In genomic region chr3:138875754-138876664, GRCh38 we compare ENCODE assay signal across 12 cellular contexts. TPM values are rescaled to one million over a fixed set of nuclear protein-coding genes. Genes with fewer than 3 reads are reported as not detected.
DNase-seq lines count a peak whose midpoint lies in the region; ATAC-seq, FAIRE-seq and TF ChIP-seq lines count a peak whose summit lies in the region.
"Had no signal": no experiment of that assay in that cellular context is flagged by ENCODE, and none has a peak within 500 bp of the region (broad histone marks: within the 10 kb centered on the region; RNA-seq: fewer than 3 reads in every experiment).

No MANE protein-coding gene starts in this region.

- CTCF ChIA-PET in K562 (lab: Yijun Ruan, JAX; ENCODE audit: low intra/inter-chr PET ratio): no interaction called here

- H3K9me1 ChIP-seq in K562 (ENCODE audit: control insufficient read depth, insufficient read depth, low read length): no peaks in the 10 kb centered on the region

- TF ChIP-seq POLR2A in K562 (conservative IDR thresholded peaks at IDR 0.05): peak; percentile 76

- no peaks in the 10 kb centered on the region for H4K20me1 ChIP-seq in K562 (replicated peaks; ENCODE audit: control insufficient read depth, insufficient read depth, low read length)

- in situ Hi-C loops in K562 (cut with MboI): no loop called here

- H3K27ac ChIP-seq in K562 (ENCODE audit: extremely low read depth, low read depth, low read length) (peak overlapping the region; percentile 98), lung (ENCODE audit: low read depth in 1 of 2, low read length in 1 of 2) (no peak overlapping the region)

- peak; percentile 99 for TF ChIP-seq EP300 in K562 (IDR thresholded peaks at IDR 0.05; ENCODE audit: low read length)

- no peaks in the 10 kb centered on the region for H3K36me3 ChIP-seq in K562 (ENCODE audit: control insufficient read depth, insufficient read depth, low read length)
- H3K36me3 ChIP-seq in lung (ENCODE audit: control insufficient read depth in 2 of 2, insufficient read depth in 2 of 2, low read length in 2 of 2): no peaks in the 10 kb centered on the region

- peak overlapping the region; percentile 54 for H2AFZ ChIP-seq in K562 (ENCODE audit: low read depth, low read length)

- H3K4me1 ChIP-seq in K562 (replicated peaks in 1 of 2; ENCODE audit: control insufficient read depth in 2 of 2, insufficient read depth in 2 of 2, low read length in 2 of 2) (peaks cover 5 to 29% of the 10 kb centered on the region in 2 experiments; a peak in 3 of 5 replicates), lung (ENCODE audit: control insufficient read depth in 2 of 2, insufficient read depth in 2 of 2, low read length in 2 of 2) (no peaks in the 10 kb centered on the region)

- no peaks in the 10 kb centered on the region for H3K27me3 ChIP-seq in K562 (ENCODE audit: control insufficient read depth in 2 of 2, insufficient read depth in 2 of 2, low read length in 2 of 2)
- no peaks in the 10 kb centered on the region for H3K27me3 ChIP-seq in lung (ENCODE audit: control insufficient read depth, insufficient read depth)

- H3K4me3 ChIP-seq in K562 (peak overlapping the region; percentile 10), lung (no peak overlapping the region)

- H3K79me2 ChIP-seq in K562 (ENCODE audit: control insufficient read depth, insufficient read depth, low read length): no peaks in the 10 kb centered on the region

- WGBS in K562 (ENCODE audit: insufficient coverage, low coverage, missing lambda C conversion rate): 21% methylated on average over 12 of the region's 12 CpGs
- WGBS in lung, 2 donors: 65 to 67% methylated on average over 12 of the region's 12 CpGs

- intact Hi-C loops in K562 (cut with micrococcal nuclease): loop anchor here (1.0 kb wide), 3 partner anchors 13 to 42 kb away; partner anchors contain the start of gene PIK3CB

- peaks cover 9% of the 10 kb centered on the region; the same call in 1 of the 2 replicates for H3K9me3 ChIP-seq in K562 (replicated peaks; ENCODE audit: control insufficient read depth, insufficient read depth, low read depth, low read length)
- peaks cover 0 to 2% of the 10 kb centered on the region in 2 donors for H3K9me3 ChIP-seq in lung (ENCODE audit: control insufficient read depth in 2 of 2, insufficient read depth in 1 of 2, low read length in 1 of 2)

- peak; percentile 100 for DNase-seq in GF-D8 (lab: John Stamatoyannopoulos, UW)
- peak; percentile 78 for DNase-seq in NOMO-1 treated with dmso at 0.1 percent for 144 hours (lab: John Stamatoyannopoulos, UW; ENCODE audit: unreplicated experiment)
- peak; percentile 91 to 98 (median 93) for DNase-seq in K562 (ENCODE audit: extremely low read depth in 1 of 4, low spot score in 3 of 4)
- DNase-seq in lung (ENCODE audit: low spot score): no peak
- DNase-seq in activated naive CD4-positive, alpha-beta T cell treated with anti-CD3 and anti-CD28 coated beads, Interleukin-2, amount 50 U/mL, for 16 hours: no peak
- DNase-seq in GM19238 (ENCODE audit: insufficient read length, low spot score): no peak
- DNase-seq in left lobe of liver (ENCODE audit: low spot score): no peak
- DNase-seq: activated CD4-positive, alpha-beta T cell treated with anti-CD3 and anti-CD28 coated beads for 48 hours; left cardiac atrium; NCI-H1694 had no signal

- BruUV-seq in K562 (replicated peaks; lab: Mats Ljungman, UMichigan): TSS peak; percentile 98

- H3K4me2 ChIP-seq in K562 (ENCODE audit: insufficient read depth, low read length): peak overlapping the region; percentile 82

- POLR2A ChIA-PET in K562 (lab: Yijun Ruan, JAX): interaction anchor here (0.7 to 2.8 kb wide), 15 partner anchors 9 to 69 kb away, joined by 3 to 17 read pairs (median 4); no protein-coding TSS in a partner anchor

- ATAC-seq in K562: peak; percentile 94
- ATAC-seq in lung (ENCODE audit: insufficient read depth, low FRiP score): peak; percentile 27
- ATAC-seq in GM21423 (IDR thresholded peaks at IDR 0.05; ENCODE audit: unreplicated experiment): no peak
- no peak for ATAC-seq in left lobe of liver

- H3K9ac ChIP-seq in K562 (ENCODE audit: insufficient read depth in 1 of 2, low read depth in 2 of 2, low read length in 2 of 2): peak overlapping the region in 1 of 2 experiments; percentile 84; a peak in 2 of 4 replicates

- TF ChIP-seq RAD21 in K562 (CRISPR knock-in tag; conservative IDR thresholded peaks at IDR 0.05 in 1 of 2, IDR thresholded peaks at IDR 0.05 in 1 of 2): peak; percentile 33 to 40; a peak in 3 of 4 replicates

- no peak for TF ChIP-seq CTCF in K562 (IDR thresholded peaks at IDR 0.05 in 2 of 3, conservative IDR thresholded peaks at IDR 0.05 in 1 of 3; ENCODE audit: insufficient read depth in 2 of 3, low read depth in 1 of 3, low read length in 3 of 3)
- no peak for TF ChIP-seq CTCF in lung (IDR thresholded peaks at IDR 0.05; ENCODE audit: control extremely low read depth, extremely low read depth)

- peak; percentile 99 for FAIRE-seq in K562 (lab: Jason Lieb, UNC)
- FAIRE-seq: RCC 7860 had no signal

TF ChIP-seq in K562, 482 proteins besides CTCF, POLR2A, EP300 and RAD21 (continues in another document):
- TF ChIP-seq ZNF445 (CRISPR knock-in tag; IDR thresholded peaks at IDR 0.05; ENCODE audit: low read depth): 0 out of 2 replicates have a peak, but pooled peaks have one; percentile 33
- TF ChIP-seq EZH2 (IDR thresholded peaks at IDR 0.05; ENCODE audit: borderline replicate concordance, low read depth, low read length): no peak
- TF ChIP-seq E2F6 (IDR thresholded peaks at IDR 0.05; ENCODE audit: borderline replicate concordance in 1 of 2, extremely low read depth in 1 of 2, insufficient read depth in 1 of 2, insufficient read length in 1 of 2, low read depth in 1 of 2, low read length in 1 of 2, poor library complexity in 1 of 2, severe bottlenecking in 1 of 2): no peak
- TF ChIP-seq BCLAF1 (IDR thresholded peaks at IDR 0.05; ENCODE audit: borderline replicate concordance in 1 of 2, control insufficient read depth in 1 of 2, low read depth in 2 of 2, low read length in 1 of 2): 0 out of 4 replicates have a peak, but pooled peaks of 1 of the 2 experiments have one; percentile 70
- TF ChIP-seq BRF1 (IDR thresholded peaks at IDR 0.05; ENCODE audit: borderline replicate concordance, extremely low read depth, insufficient read length): no peak
- peak; percentile 8; the same call in 1 of the 2 replicates for TF ChIP-seq LARP7 (IDR thresholded peaks at IDR 0.05)

RNA-seq across cellular contexts. Expression of gene PIK3CB, which starts 41.3 kb away (rescaled TPM):
- total RNA-seq in K562 (2011; cell fraction: chromatin; rRNA removed; ENCODE audit: low replicate concordance): 133 and 323 TPM in 2 replicates
- 60.7 and 75.4 TPM in 2 replicates for total RNA-seq in K562 (2011; cell fraction: nucleolus; rRNA removed)
- total RNA-seq in K562 (2011; cell fraction: nucleoplasm; rRNA removed): 109 and 149 TPM in 2 replicates
- total RNA-seq in K562 (2014; rRNA removed): 26.2 and 30.0 TPM in 2 replicates
- total RNA-seq in K562 (2014; rRNA removed; fragmentation: Illumina TruSeq; extraction: Trizol): 28.3 and 35.0 TPM in 2 replicates
- total RNA-seq in K562 (2015; rRNA removed; fragmentation: Illumina TruSeq; extraction: Trizol): 21.6 and 23.0 TPM in 2 replicates
- total RNA-seq in K562 (2021): 53.8 and 62.6 TPM in 2 replicates
- 41.4 and 45.4 TPM in 2 replicates for polyA plus RNA-seq in K562 (2011; rRNA removed)
- 12.6 and 23.0 TPM in 2 replicates for polyA plus RNA-seq in K562 (2011; cell fraction: cytosol; rRNA removed)
- polyA plus RNA-seq in K562 (2011; cell fraction: nucleus; rRNA removed): 28.6 and 42.3 TPM in 2 replicates
- polyA plus RNA-seq in K562 (2012): 43.0 and 49.7 TPM in 2 replicates
- 58.8 and 59.8 TPM in 2 replicates for polyA plus RNA-seq in K562 (2014; fragmentation: Illumina TruSeq; extraction: Trizol)
- polyA plus RNA-seq in K562 (2014; fragmentation: Nextera tagmentation; extraction: Ambion mirVana): 10 to 100 TPM; 15.3 to 19.6 TPM
- 36.9 and 40.4 TPM in 2 replicates for polyA plus RNA-seq in K562 (2014; rRNA removed)
- polyA minus RNA-seq in K562 (2011; rRNA and poly(A)+ RNA removed): 53.4 and 83.7 TPM in 2 replicates
- 41.5 and 44.1 TPM in 2 replicates for polyA minus RNA-seq in K562 (2011; cell fraction: cytosol; rRNA and poly(A)+ RNA removed)
- 44.6 and 69.1 TPM in 2 replicates for polyA minus RNA-seq in K562 (2011; cell fraction: nucleus; rRNA and poly(A)+ RNA removed)
- 10 to 100 TPM; 34.9 to 41.9 TPM for total RNA-seq in lung
- 10 to 100 TPM; 12.8 to 20.2 TPM for polyA plus RNA-seq in lung
- total RNA-seq in left lobe of liver: 14.4 TPM

Comparison
In these comparisons a context has a peak if more than half of its experiments do, and no peak if none do; other contexts are left out.
1. DNase-seq: peak in GF-D8 (single experiment), NOMO-1 treated with dmso at 0.1 percent for 144 hours (single experiment) and K562 (4 of 4); none in lung (single experiment), activated naive CD4-positive, alpha-beta T cell treated with anti-CD3 and anti-CD28 coated beads, Interleukin-2, amount 50 U/mL, for 16 hours (single experiment), GM19238 (single experiment) and left lobe of liver (single experiment).
2. ATAC-seq: peak in K562 (single experiment) and lung (single experiment); none in GM21423 (single experiment) and left lobe of liver (single experiment).